In the genomic region with DNA sequence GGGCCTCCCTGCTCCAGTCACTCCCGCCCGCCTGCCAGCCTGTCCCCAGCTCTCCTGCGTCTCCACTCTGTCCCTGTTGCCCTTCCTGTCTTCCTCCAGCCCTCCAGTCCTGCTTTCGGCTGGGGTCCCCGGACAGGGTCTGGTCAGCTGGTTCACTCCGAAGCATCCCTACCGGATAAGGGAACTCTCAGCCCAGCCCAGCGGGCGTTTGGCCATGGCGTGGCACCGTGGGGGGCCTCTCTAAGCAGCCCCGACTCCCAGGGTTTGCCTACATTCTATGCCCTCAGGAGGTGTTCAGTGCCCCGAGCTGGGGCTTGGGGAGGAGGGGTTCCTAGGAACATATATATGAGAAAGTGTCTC, we compare ENCODE assay signal across 9 cellular contexts.
DNase-seq lines count a peak whose midpoint lies in the region; ATAC-seq and TF ChIP-seq lines count a peak whose summit lies in the region.
"Had no signal": no experiment of that assay in that cellular context is flagged by ENCODE, and none has a peak within 500 bp of the region (broad histone marks: within the 10 kb centered on the region; RNA-seq: fewer than 3 reads in every experiment).

No MANE protein-coding gene starts in this region.

- ATAC-seq in naive thymus-derived CD4-positive, alpha-beta T cell = peak; percentile 12
- ATAC-seq: activated CD8-positive, alpha-beta memory T cell treated with anti-CD3 and anti-CD28 coated beads, Interleukin-2, amount 10 ng/mL, durations not matched to agents 7 days and 5 days had no signal

- TF ChIP-seq POLR2A in uterus (IDR thresholded peaks at IDR 0.05) = no peak

- peak overlapping the region; percentile 30 for H3K27ac Mint-ChIP-seq in endothelial cell (ENCODE audit: unreplicated experiment)
- no peak overlapping the region for H3K27ac Mint-ChIP-seq in naive thymus-derived CD4-positive, alpha-beta T cell
- H3K27ac Mint-ChIP-seq: activated CD8-positive, alpha-beta memory T cell treated with anti-CD3 and anti-CD28 coated beads, Interleukin-2, amount 10 ng/mL, durations not matched to agents 7 days and 5 days had no signal

- H3K27ac ChIP-seq in naive thymus-derived CD4-positive, alpha-beta T cell (ENCODE audit: low read depth, low read length) = no peak overlapping the region
- peak overlapping the region; percentile 78 to 80 for H3K27ac ChIP-seq in uterus

- H3K4me1 Mint-ChIP-seq in endothelial cell (ENCODE audit: unreplicated experiment) = peaks cover 36% of the 10 kb centered on the region
- peaks cover 12 to 19% (median 16%) of the 10 kb centered on the region in 7 donors for H3K4me1 Mint-ChIP-seq in naive thymus-derived CD4-positive, alpha-beta T cell

- H3K9me3 ChIP-seq in naive thymus-derived CD4-positive, alpha-beta T cell (ENCODE audit: control insufficient read depth in 2 of 3, low read length in 3 of 3) = no peaks in the 10 kb centered on the region
- no peaks in the 10 kb centered on the region for H3K9me3 ChIP-seq in uterus

- peaks cover 0 to 6% of the 10 kb centered on the region in 2 donors for H3K4me1 ChIP-seq in naive thymus-derived CD4-positive, alpha-beta T cell (ENCODE audit: control insufficient read depth in 2 of 2, insufficient read depth in 2 of 2, low read length in 2 of 2)
- H3K4me1 ChIP-seq in uterus = peaks cover 0 to 6% of the 10 kb centered on the region in 2 donors

- POLR2A ChIA-PET in naive thymus-derived CD4-positive, alpha-beta T cell (lab: Charles Lee) = interaction anchor here (1.2 to 1.9 kb wide), 6 partner anchors 149 to 252 kb away, joined by 3 to 9 read pairs (median 4); a partner anchor contains a TSS

- H3K9me3 Mint-ChIP-seq in endothelial cell (ENCODE audit: unreplicated experiment) = no peaks in the 10 kb centered on the region
- no peaks in the 10 kb centered on the region for H3K9me3 Mint-ChIP-seq in naive thymus-derived CD4-positive, alpha-beta T cell

- intact Hi-C loops in naive thymus-derived CD4-positive, alpha-beta T cell (cut with micrococcal nuclease) = loop anchor here (1.0 to 2.0 kb wide), 2 partner anchors 155 to 509 kb away; no protein-coding TSS in a partner anchor
- intact Hi-C loops in uterus (cut with DNase I; ENCODE audit: low total_unique reads) = loop anchor here (5.0 kb wide), 1 partner anchor 247 kb away; no protein-coding TSS in a partner anchor

- H3K27me3 Mint-ChIP-seq in endothelial cell (ENCODE audit: unreplicated experiment) = peaks cover 6% of the 10 kb centered on the region
- peaks cover 0 to 10% (median 0%) of the 10 kb centered on the region in 5 donors for H3K27me3 Mint-ChIP-seq in naive thymus-derived CD4-positive, alpha-beta T cell
- H3K27me3 Mint-ChIP-seq: activated CD8-positive, alpha-beta memory T cell treated with anti-CD3 and anti-CD28 coated beads, Interleukin-2, amount 10 ng/mL, durations not matched to agents 7 days and 5 days had no signal

- no peaks in the 10 kb centered on the region for H3K27me3 ChIP-seq in naive thymus-derived CD4-positive, alpha-beta T cell (ENCODE audit: control insufficient read depth in 2 of 2, insufficient read depth in 2 of 2, low read length in 2 of 2)
- H3K27me3 ChIP-seq in uterus = no peaks in the 10 kb centered on the region

- TF ChIP-seq CTCF in endothelial cell (IDR thresholded peaks at IDR 0.05; ENCODE audit: unreplicated experiment) = no peak
- no peak for TF ChIP-seq CTCF in uterus (IDR thresholded peaks at IDR 0.05)

- DNase-seq in NCI-H146 (lab: John Stamatoyannopoulos, UW) = peak; percentile 38
- DNase-seq in NCI-H146 treated with DMSO at 0.1 percent for 48 hours (lab: John Stamatoyannopoulos, UW; ENCODE audit: unreplicated experiment) = no peak
- no peak for DNase-seq in endothelial cell (ENCODE audit: low spot score)
- DNase-seq in naive thymus-derived CD4-positive, alpha-beta T cell = no peak
- DNase-seq in uterus = peak in 1 of 2 donors; percentile 39
- DNase-seq in RKO (ENCODE audit: low spot score) = no peak
- DNase-seq in globus pallidus (ENCODE audit: low spot score) = no peak
- DNase-seq in AG08396 (ENCODE audit: low spot score) = no peak

- CTCF ChIA-PET in naive thymus-derived CD4-positive, alpha-beta T cell (lab: Charles Lee) = interaction anchor here (0.7 to 4.3 kb wide), 15 partner anchors 10 to 1206 kb away, joined by 3 to 48 read pairs (median 4); a partner anchor contains a TSS

- H3K36me3 ChIP-seq in naive thymus-derived CD4-positive, alpha-beta T cell (ENCODE audit: control insufficient read depth in 2 of 3, insufficient read depth in 3 of 3, low read length in 3 of 3) = no peaks in the 10 kb centered on the region
- H3K36me3 ChIP-seq in uterus = no peaks in the 10 kb centered on the region

- no peak overlapping the region for H3K4me3 Mint-ChIP-seq in endothelial cell (ENCODE audit: unreplicated experiment)
- no peak overlapping the region for H3K4me3 Mint-ChIP-seq in naive thymus-derived CD4-positive, alpha-beta T cell
- H3K4me3 Mint-ChIP-seq: activated CD8-positive, alpha-beta memory T cell treated with anti-CD3 and anti-CD28 coated beads, Interleukin-2, amount 10 ng/mL, durations not matched to agents 7 days and 5 days had no signal

- H3K36me3 Mint-ChIP-seq in endothelial cell (ENCODE audit: low read depth, unreplicated experiment) = no peaks in the 10 kb centered on the region
- H3K36me3 Mint-ChIP-seq in naive thymus-derived CD4-positive, alpha-beta T cell = no peaks in the 10 kb centered on the region
- H3K36me3 Mint-ChIP-seq: activated CD8-positive, alpha-beta memory T cell treated with anti-CD3 and anti-CD28 coated beads, Interleukin-2, amount 10 ng/mL, durations not matched to agents 7 days and 5 days had no signal

- H3K4me3 ChIP-seq in naive thymus-derived CD4-positive, alpha-beta T cell (ENCODE audit: low read length) = no peak overlapping the region
- H3K4me3 ChIP-seq in uterus = peak overlapping the region; percentile 18 to 36
